8 cellular contexts compared by ENCODE assay signal in genomic region chr14:92513204-92513965, GRCh38. TPM values are rescaled to one million over a fixed set of nuclear protein-coding genes. Genes with fewer than 3 reads are reported as not detected.
A peak's percentile ranks its signal among the peaks of the same experiment; 100 is the strongest.
DNase-seq lines count a peak whose midpoint lies in the region; ATAC-seq and TF ChIP-seq lines count a peak whose summit lies in the region.

Gene RIN3 (plus strand): TSS chr14:92513781. CDS start chr14:92513933, 152 bp downstream.

- peak within 1 kb of the TSS; percentile 95 for H3K4me2 ChIP-seq in HCT116 (ENCODE audit: low read length)

- H3K9me3 ChIP-seq in HCT116 (ENCODE audit: control insufficient read depth in 1 of 2, insufficient read depth in 1 of 2, low read depth in 1 of 2, low read length in 2 of 2) = no peaks in the 10 kb centered on the region
- no peaks in the 10 kb centered on the region for H3K9me3 ChIP-seq in gastroesophageal sphincter
- H3K9me3 ChIP-seq in neuron (ENCODE audit: low read length) = no peaks in the 10 kb centered on the region

- peak within 1 kb of the TSS; percentile 90 for H3K9ac ChIP-seq in HCT116 (ENCODE audit: low read length)

- no peaks in the 10 kb centered on the region for H3K9me2 ChIP-seq in HCT116 (ENCODE audit: insufficient read depth)

- CTCF ChIA-PET in HCT116 (lab: Charles Lee) = no interaction called here

- POLR2A ChIA-PET in HCT116 (lab: Charles Lee) = interaction anchor here (0.8 kb wide), 1 partner anchor 25 kb away, joined by 4 read pairs; no protein-coding TSS in a partner anchor

- no peaks in the 10 kb centered on the region for H4K20me1 ChIP-seq in HCT116 (ENCODE audit: insufficient read depth)

- no peak for TF ChIP-seq EP300 in gastroesophageal sphincter (IDR thresholded peaks at IDR 0.05)

- H3K27ac ChIP-seq in HCT116 (ENCODE audit: low read depth, low read length) (peak within 1 kb of the TSS; percentile 69), gastroesophageal sphincter (peak within 1 kb of the TSS; percentile 30 to 88 (median 83))

- WGBS in gastroesophageal sphincter (ENCODE audit: low coverage in 1 of 2), 2 donors = 0% methylated on average over 12 of the region's 79 CpGs; no CpG with 5 or more reads in 1 of the 2 donors

- peaks cover 15% of the 10 kb centered on the region; the same call in 1 of the 2 replicates for H3K79me2 ChIP-seq in HCT116 (ENCODE audit: insufficient read depth, low read length)

- BruUV-seq in HCT116 (replicated peaks; lab: Mats Ljungman, UMichigan) = no TSS peak

- TF ChIP-seq RAD21 in HCT116 (IDR thresholded peaks at IDR 0.05; ENCODE audit: low read depth) = no peak

- H3K4me1 ChIP-seq in HCT116 (ENCODE audit: control insufficient read depth in 1 of 2, insufficient read depth in 2 of 2, low read length in 2 of 2) (peaks cover 27 to 42% of the 10 kb centered on the region in 2 experiments), gastroesophageal sphincter (peaks cover 0 to 61% (median 0%) of the 10 kb centered on the region in 3 donors), neuron (ENCODE audit: insufficient read depth, low read length) (no peaks in the 10 kb centered on the region)

- TF ChIP-seq CTCF in GM12875 (IDR thresholded peaks at IDR 0.05; ENCODE audit: borderline replicate concordance, insufficient read depth, low read depth, low read length) (no peak), HCT116 (IDR thresholded peaks at IDR 0.05 in 2 of 3, conservative IDR thresholded peaks at IDR 0.05 in 1 of 3; ENCODE audit: borderline replicate concordance in 1 of 3, insufficient read depth in 1 of 3, low read depth in 2 of 3, low read length in 2 of 3) (no peak), gastroesophageal sphincter (IDR thresholded peaks at IDR 0.05) (no peak)

- no peaks in the 10 kb centered on the region for H3K27me3 ChIP-seq in HCT116 (ENCODE audit: insufficient read depth, low read length)
- H3K27me3 ChIP-seq in gastroesophageal sphincter = no peaks in the 10 kb centered on the region
- no peaks in the 10 kb centered on the region for H3K27me3 ChIP-seq in neuron (ENCODE audit: insufficient read depth, low read length)

- H2AFZ ChIP-seq in HCT116 (ENCODE audit: low read depth, low read length, poor library complexity, severe bottlenecking) (no peak within 1 kb of the TSS), neuron (ENCODE audit: low read depth, low read length) (peak within 1 kb of the TSS; percentile 99)

- H3K36me3 ChIP-seq in HCT116 (ENCODE audit: control insufficient read depth in 1 of 2, insufficient read depth in 2 of 2, low read length in 2 of 2) (no peaks in the 10 kb centered on the region), gastroesophageal sphincter (no peaks in the 10 kb centered on the region), neuron (ENCODE audit: insufficient read depth, low read length) (no peaks in the 10 kb centered on the region)

- no peak for DNase-seq in HCT116 (ENCODE audit: low read depth, low spot score)
- DNase-seq in NCI-H748 (lab: John Stamatoyannopoulos, UW; ENCODE audit: unreplicated experiment) = peak; percentile 73
- DNase-seq in activated effector memory CD4-positive, alpha-beta T cell treated with Interleukin-2 at 50 U/mL for 16 hours = peak; percentile 21
- DNase-seq in RPMI8226 = no peak

- ATAC-seq in HCT116 (peak; percentile 53), gastroesophageal sphincter (peak; percentile 71), GM21526 (IDR thresholded peaks at IDR 0.05; ENCODE audit: low FRiP score, unreplicated experiment) (no peak)

- RAD21 ChIA-PET in HCT116 (lab: Charles Lee; ENCODE audit: low non-redundant PET in 1 of 2, low total read pairs in 2 of 2, uncharacterized antibody in 2 of 2, unreplicated experiment in 2 of 2) = interaction anchor here in 1 of 2 experiments (0.6 kb wide), 1 partner anchor 174 kb away, joined by 3 read pairs; no protein-coding TSS in a partner anchor

- TF ChIP-seq POLR2A in HCT116 (IDR thresholded peaks at IDR 0.05; ENCODE audit: borderline replicate concordance, extremely low read depth, insufficient read depth, insufficient read length) = no peak
- TF ChIP-seq POLR2A in gastroesophageal sphincter (IDR thresholded peaks at IDR 0.05) = peak; percentile 46 to 56

- H3K4me3 ChIP-seq in GM12875 (ENCODE audit: low read depth, low read length) (peak within 1 kb of the TSS; percentile 78), HCT116 (replicated peaks in 1 of 2; ENCODE audit: low read depth in 1 of 2, low read length in 2 of 2) (peak within 1 kb of the TSS; percentile 72 to 75), gastroesophageal sphincter (peak within 1 kb of the TSS; percentile 54 to 88), neuron (ENCODE audit: low read length) (peak within 1 kb of the TSS; percentile 52)

- intact Hi-C loops in HCT116 (cut with micrococcal nuclease) = no loop called here

TF ChIP-seq in HCT116, 20 proteins besides CTCF, POLR2A, EP300 and RAD21:
- TF ChIP-seq CBX3 (IDR thresholded peaks at IDR 0.05; ENCODE audit: low read depth) (no peak), YY1 (IDR thresholded peaks at IDR 0.05; ENCODE audit: extremely low read depth, insufficient replicate concordance, low read depth, low read length) (no peak), ZFX (IDR thresholded peaks at IDR 0.05) (peak; percentile 98), ELF1 (IDR thresholded peaks at IDR 0.05; ENCODE audit: borderline replicate concordance, low read depth) (no peak), TCF7L2 (IDR thresholded peaks at IDR 0.05; ENCODE audit: borderline replicate concordance, extremely low read depth, insufficient read depth, insufficient read length) (no peak), EZH2phosphoT487 (IDR thresholded peaks at IDR 0.05; ENCODE audit: borderline replicate concordance) (no peak), POLR2AphosphoS5 (IDR thresholded peaks at IDR 0.05; ENCODE audit: low read depth, low read length) (peak; percentile 32; the same call in 1 of the 2 replicates), EGR1 (IDR thresholded peaks at IDR 0.05; ENCODE audit: low read depth) (no peak), REST (IDR thresholded peaks at IDR 0.05; ENCODE audit: low read depth) (no peak), MAX (IDR thresholded peaks at IDR 0.05) (no peak), SRF (IDR thresholded peaks at IDR 0.05; ENCODE audit: low read depth) (no peak), FOSL1 (IDR thresholded peaks at IDR 0.05; ENCODE audit: low read depth) (no peak), ATF3 (IDR thresholded peaks at IDR 0.05) (no peak), JUND (IDR thresholded peaks at IDR 0.05) (no peak), ZNF274 (IDR thresholded peaks at IDR 0.05; ENCODE audit: low read depth, low read length) (no peak)

RNA-seq across cellular contexts. Expression of gene RIN3, which starts in this region (rescaled TPM):
- 22.2 TPM for total RNA-seq in HCT116 (2021; ENCODE audit: unreplicated experiment)
- 20.3 and 22.3 TPM in 2 replicates for polyA plus RNA-seq in HCT116 (2012)
- 10 to 100 TPM; 13.5 to 22.2 (median 16.2) TPM for total RNA-seq in gastroesophageal sphincter

Comparison
In these comparisons a context has a peak if more than half of its experiments do, and no peak if none do; other contexts are left out.
1. DNase-seq: peak in NCI-H748 (single experiment) and activated effector memory CD4-positive, alpha-beta T cell treated with Interleukin-2 at 50 U/mL for 16 hours (single experiment); none in HCT116 (single experiment) and RPMI8226 (single experiment).
2. Peak in every context shown above with its lines, with median percentiles within 50 percentile points of each other: H3K4me3 ChIP-seq.